ENCODE assay signal across 10 cellular contexts in the genomic region with DNA sequence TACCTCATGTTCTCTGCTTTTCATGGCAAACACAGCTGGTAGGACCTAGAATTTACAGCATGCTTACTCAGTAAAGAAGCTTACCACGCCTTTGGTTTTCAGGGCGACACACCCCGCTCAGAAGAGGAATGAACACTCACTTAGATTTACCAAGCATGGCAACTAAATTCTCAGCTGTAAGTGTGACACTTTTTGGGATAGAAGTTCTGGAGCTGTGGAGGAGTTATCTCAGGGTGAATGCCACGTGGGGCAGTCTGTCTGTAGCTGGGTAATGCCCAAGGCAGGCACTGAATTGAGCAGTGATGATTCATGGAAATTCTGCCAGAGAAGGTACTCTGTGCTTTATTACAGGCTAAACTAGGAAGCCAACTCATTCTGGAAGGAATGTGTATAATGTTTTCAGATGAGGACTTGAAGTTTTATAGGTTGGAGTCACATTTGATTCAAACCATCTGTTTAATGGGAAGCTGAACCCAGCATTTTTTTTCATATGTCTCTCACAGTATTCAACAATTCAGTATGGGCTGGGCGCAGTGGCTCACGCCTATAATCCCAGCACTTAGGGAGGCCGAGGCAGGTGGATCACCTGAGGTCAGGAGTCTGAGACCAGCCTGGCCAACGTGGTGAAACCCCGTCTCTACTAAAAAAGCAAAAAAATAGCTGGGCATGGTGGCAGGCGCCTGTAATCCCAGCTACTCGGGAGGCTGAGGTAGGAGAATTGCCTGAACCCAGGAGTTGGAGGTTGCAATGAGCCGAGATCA. TPM values are rescaled to one million over a fixed set of nuclear protein-coding genes. Genes with fewer than 3 reads are reported as not detected.
DNase-seq lines count a peak whose midpoint lies in the region; ATAC-seq and TF ChIP-seq lines count a peak whose summit lies in the region.
"Had no signal": no experiment of that assay in that cellular context is flagged by ENCODE, and none has a peak within 500 bp of the region (broad histone marks: within the 10 kb centered on the region; RNA-seq: fewer than 3 reads in every experiment).

No MANE protein-coding gene starts in this region.

- peaks cover 6% of the 10 kb centered on the region for H3K36me3 Mint-ChIP-seq in activated T-helper 2 cell treated with anti-CD3 and anti-CD28 coated beads, Interferon-gamma antibody, Interleukin-2, Interleukin-4, amounts not matched to agents 10 μg/mL and 5 μg/mL and 100 μg/mL, durations not matched to agents 14 hours and 24 hours and 36 hours (ENCODE audit: low read depth)

- no peaks in the 10 kb centered on the region for H4K20me1 ChIP-seq in mammary epithelial cell (ENCODE audit: insufficient read depth, low read length)
- H4K20me1 ChIP-seq: BLaER1 treated with 17β-estradiol and CSF1 and Interleukin-3, amounts not matched to agents 10 nM and 100 nM had no signal

- H3K36me3 ChIP-seq in cardiac muscle cell (no peaks in the 10 kb centered on the region), mammary epithelial cell (ENCODE audit: insufficient read depth, low read length) (peaks cover 2% of the 10 kb centered on the region), lung (ENCODE audit: control insufficient read depth in 2 of 2, insufficient read depth in 2 of 2, low read length in 2 of 2) (no peaks in the 10 kb centered on the region), aorta (ENCODE audit: control insufficient read depth in 1 of 2, insufficient read depth in 2 of 2, low read length in 1 of 2) (no peaks in the 10 kb centered on the region)

- DNase-seq in cardiac muscle cell (ENCODE audit: low read depth in 1 of 2, low spot score in 1 of 2) (peak in 1 of 2 donors; percentile 94), cardiac septum (ENCODE audit: low spot score) (no peak), mammary epithelial cell (peak; percentile 95), lung (ENCODE audit: low spot score) (no peak), aorta (peak; percentile 64 to 86), NCI-H2196 treated with DMSO at 0.1 percent for 48 hours (lab: John Stamatoyannopoulos, UW; ENCODE audit: unreplicated experiment) (no peak)
- DNase-seq in activated T-helper 2 cell treated with anti-CD3 and anti-CD28 coated beads, Interferon-gamma antibody, Interleukin-2, Interleukin-4, amounts not matched to agents 10 μg/mL and 5 μg/mL and 100 μg/mL, durations not matched to agents 14 hours and 24 hours and 36 hours (ENCODE audit: low spot score) = no peak
- DNase-seq: NCI-H1436 had no signal

- dilution Hi-C loops in mammary epithelial cell (cut with HindIII; ENCODE audit: low sequenced_read_pairs) = loop anchor here (10.0 kb wide), 2 partner anchors 249 to 369 kb away; no protein-coding TSS in a partner anchor

- TF ChIP-seq CTCF in cardiac muscle cell (IDR thresholded peaks at IDR 0.05; ENCODE audit: low read depth, low read length) = peak; percentile 9
- TF ChIP-seq CTCF in mammary epithelial cell (conservative IDR thresholded peaks at IDR 0.05 in 1 of 2, IDR thresholded peaks at IDR 0.05 in 1 of 2; ENCODE audit: extremely low read depth in 1 of 2, insufficient read depth in 1 of 2, low read depth in 1 of 2, low read length in 2 of 2) = peak in 1 of 2 donors; percentile 1
- TF ChIP-seq CTCF in lung (IDR thresholded peaks at IDR 0.05; ENCODE audit: control extremely low read depth, extremely low read depth) = no peak

- H3K79me2 ChIP-seq in mammary epithelial cell (ENCODE audit: insufficient read depth, low read length) = peaks cover 15% of the 10 kb centered on the region

- no peak overlapping the region for H3K27ac ChIP-seq in cardiac muscle cell
- peak overlapping the region; percentile 64 for H3K27ac ChIP-seq in mammary epithelial cell (ENCODE audit: insufficient read depth, low read depth, low read length)
- peak overlapping the region in 1 of 2 donors; percentile 57 for H3K27ac ChIP-seq in lung (ENCODE audit: low read depth in 1 of 2, low read length in 1 of 2)
- peak overlapping the region; percentile 93 to 100 for H3K27ac ChIP-seq in aorta (ENCODE audit: low read depth in 1 of 2, low read length in 2 of 2)
- H3K27ac ChIP-seq: BLaER1 treated with 17β-estradiol and CSF1 and Interleukin-3, amounts not matched to agents 10 nM and 100 nM had no signal

- no peak overlapping the region for H3K9ac ChIP-seq in mammary epithelial cell (ENCODE audit: insufficient read depth, low read length)
- H3K9ac ChIP-seq: BLaER1 treated with 17β-estradiol and CSF1 and Interleukin-3, amounts not matched to agents 10 nM and 100 nM had no signal

- peaks cover 8% of the 10 kb centered on the region for H3K4me1 Mint-ChIP-seq in activated T-helper 2 cell treated with anti-CD3 and anti-CD28 coated beads, Interferon-gamma antibody, Interleukin-2, Interleukin-4, amounts not matched to agents 10 μg/mL and 5 μg/mL and 100 μg/mL, durations not matched to agents 14 hours and 24 hours and 36 hours (ENCODE audit: low read depth)

- H3K27me3 Mint-ChIP-seq in activated T-helper 2 cell treated with anti-CD3 and anti-CD28 coated beads, Interferon-gamma antibody, Interleukin-2, Interleukin-4, amounts not matched to agents 10 μg/mL and 5 μg/mL and 100 μg/mL, durations not matched to agents 14 hours and 24 hours and 36 hours (ENCODE audit: low read depth) = peaks cover 12% of the 10 kb centered on the region

- no peak overlapping the region for H3K4me3 Mint-ChIP-seq in activated T-helper 2 cell treated with anti-CD3 and anti-CD28 coated beads, Interferon-gamma antibody, Interleukin-2, Interleukin-4, amounts not matched to agents 10 μg/mL and 5 μg/mL and 100 μg/mL, durations not matched to agents 14 hours and 24 hours and 36 hours (ENCODE audit: low read depth)

- no peak overlapping the region for H3K27ac Mint-ChIP-seq in activated T-helper 2 cell treated with anti-CD3 and anti-CD28 coated beads, Interferon-gamma antibody, Interleukin-2, Interleukin-4, amounts not matched to agents 10 μg/mL and 5 μg/mL and 100 μg/mL, durations not matched to agents 14 hours and 24 hours and 36 hours

- BruUV-seq in mammary epithelial cell (replicated peaks; lab: Mats Ljungman, UMichigan) = no TSS peak

- H3K27me3 ChIP-seq in cardiac muscle cell (no peaks in the 10 kb centered on the region), mammary epithelial cell (ENCODE audit: insufficient read depth, low read length) (no peaks in the 10 kb centered on the region), lung (ENCODE audit: control insufficient read depth, insufficient read depth) (no peaks in the 10 kb centered on the region), aorta (ENCODE audit: control insufficient read depth in 1 of 2, insufficient read depth in 2 of 2, low read length in 1 of 2) (no peaks in the 10 kb centered on the region)
- H3K27me3 ChIP-seq: BLaER1 treated with 17β-estradiol and CSF1 and Interleukin-3, amounts not matched to agents 10 nM and 100 nM had no signal

- peak overlapping the region; percentile 90 for H2AFZ ChIP-seq in mammary epithelial cell (ENCODE audit: low read depth, low read length)

- H3K4me1 ChIP-seq in cardiac muscle cell (ENCODE audit: low read depth) (no peaks in the 10 kb centered on the region), mammary epithelial cell (ENCODE audit: insufficient read depth, low read length) (peaks cover 28% of the 10 kb centered on the region), lung (ENCODE audit: control insufficient read depth in 2 of 2, insufficient read depth in 2 of 2, low read length in 2 of 2) (no peaks in the 10 kb centered on the region), aorta (ENCODE audit: control insufficient read depth in 1 of 2, insufficient read depth in 2 of 2, low read length in 2 of 2) (no peaks in the 10 kb centered on the region)

- WGBS in mammary epithelial cell (ENCODE audit: low coverage, missing lambda C conversion rate) = 55% methylated on average over 12 of the region's 12 CpGs
- whole genome bisulfite sequencing in lung, 2 donors = 74 to 87% methylated on average over 12 of the region's 12 CpGs
- 27 to 38% methylated on average over 12 of the region's 12 CpGs for WGBS in aorta, 2 donors

- in situ Hi-C loops in mammary epithelial cell (cut with MboI; ENCODE audit: low sequenced_read_pairs in 2 of 2) = loop anchor here (10.0 to 25.0 kb wide), 3 partner anchors 129 to 409 kb away; no protein-coding TSS in a partner anchor

- peak overlapping the region; percentile 49 for H3K4me2 ChIP-seq in mammary epithelial cell (ENCODE audit: insufficient read depth, low read depth, low read length)
- H3K4me2 ChIP-seq: BLaER1 treated with 17β-estradiol and CSF1 and Interleukin-3, amounts not matched to agents 10 nM and 100 nM had no signal

- H3K9me3 Mint-ChIP-seq in activated T-helper 2 cell treated with anti-CD3 and anti-CD28 coated beads, Interferon-gamma antibody, Interleukin-2, Interleukin-4, amounts not matched to agents 10 μg/mL and 5 μg/mL and 100 μg/mL, durations not matched to agents 14 hours and 24 hours and 36 hours = no peaks in the 10 kb centered on the region

- H3K9me3 ChIP-seq in cardiac muscle cell (ENCODE audit: low read depth) (no peaks in the 10 kb centered on the region), mammary epithelial cell (replicated peaks; ENCODE audit: insufficient read depth, low read length) (no peaks in the 10 kb centered on the region), lung (ENCODE audit: control insufficient read depth in 2 of 2, insufficient read depth in 1 of 2, low read length in 1 of 2) (no peaks in the 10 kb centered on the region), aorta (ENCODE audit: control insufficient read depth, low read length) (no peaks in the 10 kb centered on the region)

- ATAC-seq in lung (ENCODE audit: insufficient read depth, low FRiP score) (peak; percentile 16), aorta (ENCODE audit: low FRiP score) (peak; percentile 68), GM19452 (IDR thresholded peaks at IDR 0.05; ENCODE audit: unreplicated experiment) (no peak)

- CTCF ChIA-PET in mammary epithelial cell (lab: Charles Lee; ENCODE audit: low non-redundant PET) = no interaction called here

- no peak overlapping the region for H3K4me3 ChIP-seq in cardiac muscle cell
- no peak overlapping the region for H3K4me3 ChIP-seq in mammary epithelial cell (replicated peaks in 1 of 3; ENCODE audit: insufficient read depth in 1 of 3, low read depth in 2 of 3, low read length in 3 of 3)
- no peak overlapping the region for H3K4me3 ChIP-seq in lung
- no peak overlapping the region for H3K4me3 ChIP-seq in aorta (ENCODE audit: low read length in 2 of 2)
- H3K4me3 ChIP-seq: BLaER1 treated with 17β-estradiol and CSF1 and Interleukin-3, amounts not matched to agents 10 nM and 100 nM had no signal

- intact Hi-C loops in cardiac septum (cut with DNase I) = loop anchor here (2.0 to 5.0 kb wide), 2 partner anchors 97 to 141 kb away; a partner anchor contains a TSS
- intact Hi-C loops in mammary epithelial cell (cut with micrococcal nuclease) = no loop called here
- intact Hi-C loops in aorta (cut with DNase I) = loop anchor here (10.0 kb wide), 2 partner anchors 89 to 269 kb away; a partner anchor contains a TSS
- intact Hi-C loops in activated T-helper 2 cell treated with anti-CD3 and anti-CD28 coated beads, Interferon-gamma antibody, Interleukin-2, Interleukin-4, amounts not matched to agents 10 μg/mL and 5 μg/mL and 100 μg/mL, durations not matched to agents 14 hours and 24 hours and 36 hours (cut with micrococcal nuclease) = no loop called here

RNA-seq across cellular contexts. Expression of a gene that starts 3.5 kb away (rescaled TPM):
- total RNA-seq in cardiac muscle cell (6.6 and 7.4 TPM in 2 replicates), cardiac septum (3.7 TPM), mammary epithelial cell (10 to 100 TPM; 10.8 to 20.5 TPM), lung (10 to 100 TPM in 1 of 2 donors, 1 to 10 TPM in 1; 8.6 to 21.8 TPM), aorta (10 to 100 TPM in 1 of 2 donors, 1 to 10 TPM in 1; 9.3 to 12.3 TPM)
- polyA plus RNA-seq in cardiac muscle cell (5.6 and 6.2 TPM in 2 replicates), mammary epithelial cell (11.5 TPM), lung (1 to 10 TPM; 4.0 to 4.6 TPM), aorta (1 to 10 TPM; 2.8 to 4.9 TPM)
- polyA minus RNA-seq in mammary epithelial cell = 5.1 TPM
- 36.9 and 37.9 TPM in 2 replicates for total RNA-seq in activated T-helper 2 cell treated with anti-CD3 and anti-CD28 coated beads, Interferon-gamma antibody, Interleukin-2, Interleukin-4, amounts not matched to agents 10 μg/mL and 5 μg/mL and 100 μg/mL, durations not matched to agents 14 hours and 24 hours and 36 hours

Comparison
In these comparisons a context has a peak if more than half of its experiments do, and no peak if none do; other contexts are left out.
1. DNase-seq: peak in mammary epithelial cell (single experiment) and aorta (2 of 2); none in cardiac septum (single experiment), lung (single experiment), activated T-helper 2 cell treated with anti-CD3 and anti-CD28 coated beads, Interferon-gamma antibody, Interleukin-2, Interleukin-4, amounts not matched to agents 10 μg/mL and 5 μg/mL and 100 μg/mL, durations not matched to agents 14 hours and 24 hours and 36 hours (single experiment) and NCI-H2196 treated with DMSO at 0.1 percent for 48 hours (single experiment).
2. intact Hi-C loops: an anchor here in cardiac septum (2.0 to 5.0 kb wide) and aorta (10.0 kb wide); none called in mammary epithelial cell and activated T-helper 2 cell treated with anti-CD3 and anti-CD28 coated beads, Interferon-gamma antibody, Interleukin-2, Interleukin-4, amounts not matched to agents 10 μg/mL and 5 μg/mL and 100 μg/mL, durations not matched to agents 14 hours and 24 hours and 36 hours.